ENCODE assay signal across 20 cellular contexts in the genomic region with DNA sequence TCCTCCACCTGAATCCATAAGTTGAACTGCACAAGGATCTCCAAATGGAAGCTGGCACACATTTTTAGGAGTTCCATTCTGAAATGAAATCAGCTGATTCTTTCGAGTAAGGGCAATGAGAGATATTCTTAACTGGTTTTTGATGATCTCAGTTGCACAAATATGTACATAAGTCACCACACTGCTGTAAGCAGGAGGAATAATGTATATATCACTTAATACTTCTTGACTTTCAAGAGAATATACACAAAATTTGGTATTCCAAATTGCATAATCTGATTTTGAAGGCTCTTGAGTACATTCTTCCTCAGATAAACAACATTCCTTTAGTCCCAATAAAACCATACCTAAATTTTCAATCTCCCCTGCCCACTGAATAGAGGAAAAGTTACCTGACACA. TPM values are rescaled to one million over a fixed set of nuclear protein-coding genes. Genes with fewer than 3 reads are reported as not detected.
DNase-seq lines count a peak whose midpoint lies in the region; ATAC-seq and TF ChIP-seq lines count a peak whose summit lies in the region.
"Had no signal": no experiment of that assay in that cellular context is flagged by ENCODE, and none has a peak within 500 bp of the region (broad histone marks: within the 10 kb centered on the region; RNA-seq: fewer than 3 reads in every experiment).

No MANE protein-coding gene starts in this region.

- peaks cover 4% of the 10 kb centered on the region for H3K9me3 ChIP-seq in mammary epithelial cell (replicated peaks; ENCODE audit: insufficient read depth, low read length)
- H3K9me3 ChIP-seq: mucosa of descending colon, transverse colon had no signal

- H3K4me2 ChIP-seq in mammary epithelial cell (ENCODE audit: insufficient read depth, low read depth, low read length): no peak overlapping the region
- H3K4me2 ChIP-seq: BLaER1 had no signal

- H3K27ac Mint-ChIP-seq in natural killer cell treated with Interleukin-12 subunit alpha and Interleukin-12 subunit beta and Interleukin-15 and Interleukin-18, amount 100 ng/mL, for 72 hours: no peak overlapping the region
- H3K27ac Mint-ChIP-seq: stimulated activated naive B cell treated with anti-CD40 and anti-IgM and Interleukin-4, amounts not matched to agents 10 μg/mL and 1 μg/mL and 100 μg/mL, for 72 hours had no signal

- H3K27ac ChIP-seq in mammary epithelial cell (ENCODE audit: insufficient read depth, low read depth, low read length) (no peak overlapping the region), temporal lobe (ENCODE audit: low read depth, low read length) (peak overlapping the region; percentile 79)
- H3K27ac ChIP-seq: BLaER1, transverse colon, VCaP had no signal

- H3K79me2 ChIP-seq in mammary epithelial cell (ENCODE audit: insufficient read depth, low read length): peaks cover 24% of the 10 kb centered on the region

- intact Hi-C loops in mammary epithelial cell (cut with micrococcal nuclease): no loop called here

- dilution Hi-C loops in mammary epithelial cell (cut with HindIII; ENCODE audit: low sequenced_read_pairs): no loop called here

- peak; percentile 26 for DNase-seq in HS-5 (ENCODE audit: low read depth)
- DNase-seq in mammary epithelial cell: peak; percentile 5
- peak; percentile 43 for DNase-seq in fibroblast of villous mesenchyme (ENCODE audit: low read depth)
- no peak for DNase-seq in natural killer cell treated with Interleukin-12 subunit alpha and Interleukin-12 subunit beta and Interleukin-15 and Interleukin-18, amount 100 ng/mL, for 72 hours (ENCODE audit: low spot score)
- no peak for DNase-seq in SHP77 treated with DMSO at 0.1 percent for 48 hours (lab: John Stamatoyannopoulos, UW)
- no peak for DNase-seq in stimulated activated CD4-positive, alpha-beta T cell treated with anti-CD3 and anti-CD28 coated beads, Interleukin-4, amount 100 ng/mL, for 24 hours
- DNase-seq: activated naive CD4-positive, alpha-beta T cell; aorta; dermis blood vessel endothelial cell; GOT3; mucosa of descending colon; NCI-H1417; NCI-H69; stimulated activated naive B cell treated with anti-CD40 and anti-IgM and Interleukin-4, amounts not matched to agents 10 μg/mL and 1 μg/mL and 100 μg/mL, for 72 hours; T-helper 2 cell; transverse colon had no signal

- in situ Hi-C loops in mammary epithelial cell (cut with MboI; ENCODE audit: low sequenced_read_pairs in 2 of 2): no loop called here

- peaks cover 5% of the 10 kb centered on the region for H3K36me3 Mint-ChIP-seq in natural killer cell treated with Interleukin-12 subunit alpha and Interleukin-12 subunit beta and Interleukin-15 and Interleukin-18, amount 100 ng/mL, for 72 hours

- peaks cover 1% of the 10 kb centered on the region for H3K36me3 ChIP-seq in mammary epithelial cell (ENCODE audit: insufficient read depth, low read length)
- H3K36me3 ChIP-seq: transverse colon had no signal

- CTCF ChIA-PET in mammary epithelial cell (lab: Charles Lee; ENCODE audit: low non-redundant PET): no interaction called here

- TF ChIP-seq CTCF in mammary epithelial cell (conservative IDR thresholded peaks at IDR 0.05 in 1 of 2, IDR thresholded peaks at IDR 0.05 in 1 of 2; ENCODE audit: extremely low read depth in 1 of 2, insufficient read depth in 1 of 2, low read depth in 1 of 2, low read length in 2 of 2) (no peak), fibroblast of villous mesenchyme (IDR thresholded peaks at IDR 0.05; ENCODE audit: insufficient read depth, low read depth, low read length) (no peak)

- no peak overlapping the region for H3K9ac ChIP-seq in mammary epithelial cell (ENCODE audit: insufficient read depth, low read length)
- H3K9ac ChIP-seq: BLaER1 had no signal

- H3K4me1 Mint-ChIP-seq in natural killer cell treated with Interleukin-12 subunit alpha and Interleukin-12 subunit beta and Interleukin-15 and Interleukin-18, amount 100 ng/mL, for 72 hours (ENCODE audit: low read depth in 2 of 2): peaks cover 0 to 4% of the 10 kb centered on the region in 2 donors
- H3K4me1 Mint-ChIP-seq: stimulated activated naive B cell treated with anti-CD40 and anti-IgM and Interleukin-4, amounts not matched to agents 10 μg/mL and 1 μg/mL and 100 μg/mL, for 72 hours had no signal

- 100% methylated on average over 1 of the region's 1 CpG for WGBS in mammary epithelial cell (ENCODE audit: low coverage, missing lambda C conversion rate)

- H4K20me1 ChIP-seq in mammary epithelial cell (ENCODE audit: insufficient read depth, low read length): no peaks in the 10 kb centered on the region
- H4K20me1 ChIP-seq: BLaER1 had no signal

- no peaks in the 10 kb centered on the region for H3K9me3 Mint-ChIP-seq in natural killer cell treated with Interleukin-12 subunit alpha and Interleukin-12 subunit beta and Interleukin-15 and Interleukin-18, amount 100 ng/mL, for 72 hours

- H3K4me1 ChIP-seq in mammary epithelial cell (ENCODE audit: insufficient read depth, low read length): no peaks in the 10 kb centered on the region
- H3K4me1 ChIP-seq: BLaER1, transverse colon had no signal

- no peaks in the 10 kb centered on the region for H3K27me3 ChIP-seq in mammary epithelial cell (ENCODE audit: insufficient read depth, low read length)
- H3K27me3 ChIP-seq: transverse colon had no signal

- no TSS peak for BruUV-seq in mammary epithelial cell (replicated peaks; lab: Mats Ljungman, UMichigan)

- no peak for ATAC-seq in natural killer cell treated with Interleukin-12 subunit alpha and Interleukin-12 subunit beta and Interleukin-15 and Interleukin-18, amount 100 ng/mL, for 72 hours
- ATAC-seq: left lobe of liver; mucosa of descending colon; stimulated activated naive B cell treated with anti-CD40 and anti-IgM and Interleukin-4, amounts not matched to agents 10 μg/mL and 1 μg/mL and 100 μg/mL, for 72 hours had no signal

- H2AFZ ChIP-seq in mammary epithelial cell (ENCODE audit: low read depth, low read length): no peak overlapping the region

- H3K4me3 Mint-ChIP-seq in natural killer cell treated with Interleukin-12 subunit alpha and Interleukin-12 subunit beta and Interleukin-15 and Interleukin-18, amount 100 ng/mL, for 72 hours: no peak overlapping the region
- H3K4me3 Mint-ChIP-seq: stimulated activated naive B cell treated with anti-CD40 and anti-IgM and Interleukin-4, amounts not matched to agents 10 μg/mL and 1 μg/mL and 100 μg/mL, for 72 hours had no signal

- H3K27me3 Mint-ChIP-seq in natural killer cell treated with Interleukin-12 subunit alpha and Interleukin-12 subunit beta and Interleukin-15 and Interleukin-18, amount 100 ng/mL, for 72 hours: no peaks in the 10 kb centered on the region
- H3K27me3 Mint-ChIP-seq: stimulated activated naive B cell treated with anti-CD40 and anti-IgM and Interleukin-4, amounts not matched to agents 10 μg/mL and 1 μg/mL and 100 μg/mL, for 72 hours had no signal

- H3K4me3 ChIP-seq in mammary epithelial cell (replicated peaks in 1 of 3; ENCODE audit: insufficient read depth in 1 of 3, low read depth in 2 of 3, low read length in 3 of 3): no peak overlapping the region
- H3K4me3 ChIP-seq in fibroblast of villous mesenchyme (ENCODE audit: low read depth, low read length): no peak overlapping the region
- H3K4me3 ChIP-seq: BLaER1, mucosa of descending colon, transverse colon had no signal

RNA-seq across cellular contexts. Expression of a gene that starts 8.2 kb away (rescaled TPM):
- total RNA-seq in mammary epithelial cell: 1 to 10 TPM; 2.0 to 6.4 TPM
- 2.3 TPM for polyA plus RNA-seq in mammary epithelial cell
- 2.3 TPM for polyA minus RNA-seq in mammary epithelial cell
- total RNA-seq in fibroblast of villous mesenchyme: 8.4 and 17.3 TPM in 2 replicates
- 7.4 TPM for total RNA-seq in temporal lobe
- 10 to 100 TPM; 10.0 to 19.1 TPM for total RNA-seq in natural killer cell treated with Interleukin-12 subunit alpha and Interleukin-12 subunit beta and Interleukin-15 and Interleukin-18, amount 100 ng/mL, for 72 hours

RNA-seq across cellular contexts. Expression of a gene that starts 8.6 kb away (rescaled TPM):
- 10 to 100 TPM; 20.7 to 28.0 TPM for total RNA-seq in mammary epithelial cell
- 10.0 TPM for polyA plus RNA-seq in mammary epithelial cell
- polyA minus RNA-seq in mammary epithelial cell: 1.3 TPM
- 22.9 and 61.3 TPM in 2 replicates for total RNA-seq in fibroblast of villous mesenchyme
- total RNA-seq in temporal lobe: 11.1 TPM
- 10 to 100 TPM; 12.8 to 30.4 TPM for total RNA-seq in natural killer cell treated with Interleukin-12 subunit alpha and Interleukin-12 subunit beta and Interleukin-15 and Interleukin-18, amount 100 ng/mL, for 72 hours

Comparison
In these comparisons a context has a peak if more than half of its experiments do, and no peak if none do; other contexts are left out.
1. DNase-seq: peak in HS-5 (single experiment), mammary epithelial cell (single experiment) and fibroblast of villous mesenchyme (single experiment); none in natural killer cell treated with Interleukin-12 subunit alpha and Interleukin-12 subunit beta and Interleukin-15 and Interleukin-18, amount 100 ng/mL, for 72 hours (single experiment), SHP77 treated with DMSO at 0.1 percent for 48 hours (single experiment) and stimulated activated CD4-positive, alpha-beta T cell treated with anti-CD3 and anti-CD28 coated beads, Interleukin-4, amount 100 ng/mL, for 24 hours (single experiment).